ENCODE assay signal across 7 cellular contexts in genomic region chr19:54207193-54207592, GRCh38. TPM values are rescaled to one million over a fixed set of nuclear protein-coding genes. Genes with fewer than 3 reads are reported as not detected.
DNase-seq lines count a peak whose midpoint lies in the region; FAIRE-seq and TF ChIP-seq lines count a peak whose summit lies in the region.
"Not testable (repeated sequence)": the region's sequence is repeated elsewhere in the genome, so short reads cannot be mapped to it uniquely, and the experiment has no call there.
"Had no signal": no experiment of that assay in that cellular context is flagged by ENCODE, and none has a peak within 500 bp of the region (broad histone marks: within the 10 kb centered on the region; RNA-seq: fewer than 3 reads in every experiment).

No MANE protein-coding gene starts in this region.

- peak; percentile 59 to 61 for DNase-seq in activated T-cell treated with anti-CD3 and anti-CD28 coated beads, Interleukin-2, amount 50 U/mL, for 48 hours
- DNase-seq in breast epithelium (ENCODE audit: low spot score in 2 of 2); transverse colon: not testable (repeated sequence)
- peak; percentile 63 for DNase-seq in kidney

- H3K79me2 ChIP-seq in Loucy (ENCODE audit: insufficient read depth, low read length) (peaks cover 80% of the 10 kb centered on the region), parathyroid adenoma (peaks cover 39% of the 10 kb centered on the region)

- peaks cover 86% of the 10 kb centered on the region for H4K20me1 ChIP-seq in Loucy (ENCODE audit: insufficient read depth, low read length, poor library complexity, severe bottlenecking)

- not testable (repeated sequence) for H3K27me3 ChIP-seq in Loucy (ENCODE audit: insufficient read depth, low read length, poor library complexity, severe bottlenecking); breast epithelium; parathyroid adenoma (ENCODE audit: control insufficient read depth, insufficient read depth, low read length); transverse colon

- TF ChIP-seq CTCF in Loucy (conservative IDR thresholded peaks at IDR 0.05; ENCODE audit: low read length); breast epithelium (IDR thresholded peaks at IDR 0.05); kidney (IDR thresholded peaks at IDR 0.05; ENCODE audit: borderline replicate concordance, extremely low read depth, insufficient read depth); parathyroid adenoma (IDR thresholded peaks at IDR 0.05); transverse colon (IDR thresholded peaks at IDR 0.05): not testable (repeated sequence)

- peak overlapping the region; percentile 73 to 96 for H3K27ac ChIP-seq in breast epithelium
- not testable (repeated sequence) for H3K27ac ChIP-seq in kidney (ENCODE audit: low read depth in 2 of 2, low read length in 2 of 2)
- H3K27ac ChIP-seq in parathyroid adenoma, result peak overlapping the region; percentile 56
- H3K27ac ChIP-seq in transverse colon, result peak overlapping the region; percentile 59 to 90 (median 80)

- FAIRE-seq in kidney (lab: Jason Lieb, UNC), result not testable (repeated sequence)

- WGBS in transverse colon (ENCODE audit: low coverage in 1 of 2), 2 donors, result 0 to 61% methylated on average over 2 to 23 of the region's 23 CpGs

- not testable (repeated sequence) for TF ChIP-seq EP300 in transverse colon (IDR thresholded peaks at IDR 0.05; ENCODE audit: low read depth)

- intact Hi-C loops in breast epithelium (cut with DNase I; ENCODE audit: low total_unique reads); kidney (cut with DNase I); transverse colon (cut with DNase I; ENCODE audit: low total_unique reads): not testable (repeated sequence)

- H3K4me2 ChIP-seq in Loucy (ENCODE audit: low read depth, low read length, poor library complexity, severe bottlenecking), result peak overlapping the region; percentile 100
- H3K4me2 ChIP-seq in parathyroid adenoma (ENCODE audit: low read length), result not testable (repeated sequence)

- not testable (repeated sequence) for H2AFZ ChIP-seq in Loucy (ENCODE audit: low read length); parathyroid adenoma

- H3K36me3 ChIP-seq in Loucy (ENCODE audit: insufficient read depth, low read length) (peaks cover 68% of the 10 kb centered on the region), kidney (ENCODE audit: control insufficient read depth in 1 of 2, insufficient read depth in 2 of 2, low read length in 2 of 2) (peaks cover 32 to 52% of the 10 kb centered on the region in 2 donors), transverse colon (peaks cover 0 to 54% (median 12%) of the 10 kb centered on the region in 4 donors)
- not testable (repeated sequence) for H3K36me3 ChIP-seq in breast epithelium; parathyroid adenoma (ENCODE audit: control insufficient read depth, insufficient read depth, low read length)

- H3K4me3 ChIP-seq in Loucy (ENCODE audit: low read length, poor library complexity, severe bottlenecking); kidney (ENCODE audit: low read length in 2 of 2); parathyroid adenoma (ENCODE audit: low read depth, low read length); transverse colon: not testable (repeated sequence)
- H3K4me3 ChIP-seq in breast epithelium, result peak overlapping the region in 1 of 3 donors; percentile 45

- H3F3A ChIP-seq in Loucy (ENCODE audit: low read depth), result peaks cover 14% of the 10 kb centered on the region

- H3K9ac ChIP-seq in Loucy (ENCODE audit: low read depth, low read length, poor library complexity, severe bottlenecking); kidney (ENCODE audit: low read length in 2 of 2); parathyroid adenoma: not testable (repeated sequence)

- TF ChIP-seq POLR2A in breast epithelium (IDR thresholded peaks at IDR 0.05); transverse colon (IDR thresholded peaks at IDR 0.05): not testable (repeated sequence)

- in situ Hi-C loops in transverse colon (cut with MboI; ENCODE audit: low pct_ligation_motif_present in 1 of 4, low pct_unique_long_range_greater_than_20kb in 1 of 4, low sequenced_read_pairs in 3 of 4), result not testable (repeated sequence)

- H3K4me1 ChIP-seq in Loucy (ENCODE audit: insufficient read depth, low read length, poor library complexity, severe bottlenecking), result peaks cover 69% of the 10 kb centered on the region
- peaks cover 5 to 18% of the 10 kb centered on the region in 2 donors for H3K4me1 ChIP-seq in breast epithelium
- H3K4me1 ChIP-seq in kidney (ENCODE audit: control insufficient read depth in 1 of 2, insufficient read depth in 1 of 2, low read depth in 1 of 2, low read length in 2 of 2), result peaks cover 35 to 44% of the 10 kb centered on the region in 2 donors
- H3K4me1 ChIP-seq in parathyroid adenoma, result peaks cover 10% of the 10 kb centered on the region
- H3K4me1 ChIP-seq in transverse colon, result peaks cover 44 to 92% (median 68%) of the 10 kb centered on the region in 4 donors

- H3K9me3 ChIP-seq in Loucy (ENCODE audit: insufficient read depth, low read depth, low read length); breast epithelium; kidney (ENCODE audit: control insufficient read depth in 1 of 2, low read length in 2 of 2); parathyroid adenoma (ENCODE audit: control insufficient read depth, low read length); transverse colon: not testable (repeated sequence)

- not testable (repeated sequence) for H3K9me2 ChIP-seq in Loucy (replicated peaks; ENCODE audit: low read depth, low read length)

RNA-seq across cellular contexts. Expression of gene RPS9, which starts 6.5 kb away (rescaled TPM):
- total RNA-seq in breast epithelium (1,000 to 10,000 TPM; 2,169 to 2,630 (median 2,424) TPM), kidney (1,209 TPM), transverse colon (1,000 to 10,000 TPM in 3 of 4 donors, 100 to 1,000 TPM in 1; 912 to 1,639 (median 1,317) TPM)
- 2,020 TPM for polyA plus RNA-seq in kidney (ENCODE audit: insufficient read depth, low read depth, low replicate concordance)

RNA-seq across cellular contexts. Expression of gene LILRB3, which starts 15.6 kb away (rescaled TPM):
- total RNA-seq in breast epithelium (10 to 100 TPM in 2 of 3 donors, 1 to 10 TPM in 1; 1.6 to 28.3 (median 11.5) TPM), kidney (10.0 TPM), transverse colon (1 to 10 TPM; 2.2 to 7.6 (median 4.6) TPM)
- 1.4 TPM for polyA plus RNA-seq in kidney (ENCODE audit: insufficient read depth, low read depth, low replicate concordance)
- total RNA-seq: fibroblast of villous mesenchyme had no signal

RNA-seq across cellular contexts. Expression of gene TSEN34, which starts 16.1 kb away (rescaled TPM):
- total RNA-seq in breast epithelium, result 10 to 100 TPM; 59.5 to 80.3 (median 74.4) TPM
- total RNA-seq in kidney, result 33.8 TPM
- polyA plus RNA-seq in kidney (ENCODE audit: insufficient read depth, low read depth, low replicate concordance), result 51.0 TPM
- 100 to 1,000 TPM in 1 of 4 donors, 10 to 100 TPM in 3; 62.0 to 138 (median 65.9) TPM for total RNA-seq in transverse colon

RNA-seq across cellular contexts. Expression of gene MBOAT7, which starts 17.8 kb away (rescaled TPM):
- 10 to 100 TPM; 16.5 to 37.3 (median 24.6) TPM for total RNA-seq in breast epithelium
- 64.4 TPM for total RNA-seq in kidney
- 41.6 TPM for polyA plus RNA-seq in kidney (ENCODE audit: insufficient read depth, low read depth, low replicate concordance)
- 100 to 1,000 TPM; 180 to 249 (median 218) TPM for total RNA-seq in transverse colon

RNA-seq across cellular contexts. Expression of gene TMC4, which starts 34.2 kb away (rescaled TPM):
- total RNA-seq in breast epithelium, result 10 to 100 TPM in 2 of 3 donors, under 1 TPM in 1; 0.48 to 41.6 (median 38.0) TPM
- 98.9 TPM for total RNA-seq in kidney
- polyA plus RNA-seq in kidney (ENCODE audit: insufficient read depth, low read depth, low replicate concordance), result 64.6 TPM
- 100 to 1,000 TPM in 3 of 4 donors, 10 to 100 TPM in 1; 91.5 to 386 (median 180) TPM for total RNA-seq in transverse colon
- total RNA-seq: fibroblast of villous mesenchyme had no signal
